ENCODE assay signal across 18 cellular contexts in the genomic region with DNA sequence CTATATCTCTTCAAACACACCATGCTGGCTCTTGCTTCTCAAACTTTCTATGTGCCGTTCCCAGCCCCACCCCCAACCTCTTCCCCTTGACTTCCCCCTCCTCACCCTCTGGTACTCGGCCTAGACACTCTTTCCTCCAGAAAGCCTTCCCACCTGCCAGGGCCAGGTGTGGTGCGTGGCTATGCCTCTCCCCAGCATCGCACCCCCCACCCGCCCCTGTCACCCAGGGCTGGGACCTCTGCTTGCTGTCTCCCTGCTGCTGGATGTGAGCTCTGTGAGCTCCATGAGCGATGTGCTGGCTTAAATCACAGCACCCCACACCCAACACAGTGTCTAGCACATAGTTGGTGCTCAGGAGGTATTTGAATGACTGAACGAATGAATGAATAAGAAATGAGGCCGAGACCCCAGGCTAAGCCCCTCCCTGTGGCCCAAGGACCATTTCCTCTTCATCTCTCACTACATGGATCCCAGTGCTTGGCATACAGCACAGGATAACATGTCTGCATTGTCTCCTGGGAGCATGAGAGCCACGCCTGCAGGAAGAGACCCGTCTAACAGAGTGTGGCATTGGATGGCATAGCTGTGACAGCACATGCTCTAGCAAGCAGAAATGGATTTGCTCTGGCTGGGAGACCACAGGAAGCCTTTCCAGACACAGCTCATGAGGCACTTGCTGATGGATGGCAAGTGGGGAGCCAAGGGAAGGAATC. TPM values are rescaled to one million over a fixed set of nuclear protein-coding genes. Genes with fewer than 3 reads are reported as not detected.
DNase-seq lines count a peak whose midpoint lies in the region; ATAC-seq and TF ChIP-seq lines count a peak whose summit lies in the region.
"Had no signal": no experiment of that assay in that cellular context is flagged by ENCODE, and none has a peak within 500 bp of the region (broad histone marks: within the 10 kb centered on the region; RNA-seq: fewer than 3 reads in every experiment).

No MANE protein-coding gene starts in this region.

- CTCF ChIA-PET in WTC11 (lab: Charles Lee), result interaction anchor here (1.0 to 7.5 kb wide), 5 partner anchors 11 to 103 kb away, joined by 3 to 175 read pairs (median 8); no protein-coding TSS in a partner anchor

- POLR2A ChIA-PET in WTC11 (lab: Charles Lee), result no interaction called here

- H3K27me3 ChIP-seq in left ventricle myocardium inferior (ENCODE audit: low read depth) (no peaks in the 10 kb centered on the region), hepatocyte (no peaks in the 10 kb centered on the region)
- H3K27me3 ChIP-seq: BLaER1, Peyer's patch had no signal

- H3K79me2 ChIP-seq in hepatocyte, result no peaks in the 10 kb centered on the region

- H3K27ac ChIP-seq in left ventricle myocardium inferior (replicated peaks) (peak overlapping the region; percentile 61), hepatocyte (no peak overlapping the region)
- H3K27ac ChIP-seq: 22Rv1, BLaER1, Peyer's patch had no signal

- no peak overlapping the region for H3K4me2 ChIP-seq in hepatocyte
- H3K4me2 ChIP-seq: BLaER1 had no signal

- TF ChIP-seq CTCF in WTC11 (IDR thresholded peaks at IDR 0.05) (no peak), left ventricle myocardium inferior (IDR thresholded peaks at IDR 0.05; ENCODE audit: borderline replicate concordance) (no peak), hepatocyte (IDR thresholded peaks at IDR 0.05; ENCODE audit: poor library complexity) (no peak), GM13976 (IDR thresholded peaks at IDR 0.05; ENCODE audit: borderline replicate concordance, control extremely low read depth, extremely low read depth, insufficient read depth, missing control alignments) (no peak)

- ATAC-seq in WTC11, result no peak

- H3K4me1 ChIP-seq in left ventricle myocardium inferior, result peaks cover 13% of the 10 kb centered on the region
- no peaks in the 10 kb centered on the region for H3K4me1 ChIP-seq in hepatocyte (ENCODE audit: insufficient read depth)
- H3K4me1 ChIP-seq: Peyer's patch had no signal

- no peaks in the 10 kb centered on the region for H3K36me3 Mint-ChIP-seq in WTC11
- H3K36me3 Mint-ChIP-seq: CD8-positive, alpha-beta memory T cell had no signal

- H3K9me3 Mint-ChIP-seq in WTC11, result no peaks in the 10 kb centered on the region
- H3K9me3 Mint-ChIP-seq: CD8-positive, alpha-beta memory T cell had no signal

- intact Hi-C loops in left ventricle myocardium inferior (cut with micrococcal nuclease) (no loop called here), posterior vena cava (cut with DNase I) (no loop called here)

- peaks cover 37% of the 10 kb centered on the region for H3K36me3 ChIP-seq in left ventricle myocardium inferior
- no peaks in the 10 kb centered on the region for H3K36me3 ChIP-seq in hepatocyte (replicated peaks; ENCODE audit: insufficient read depth, low read depth)
- H3K36me3 ChIP-seq: BLaER1, Peyer's patch had no signal

- peak; percentile 27 for DNase-seq in DMS153 (lab: John Stamatoyannopoulos, UW)
- no peak for DNase-seq in DMS153 treated with DMSO at 0.1 percent for 48 hours (lab: John Stamatoyannopoulos, UW; ENCODE audit: unreplicated experiment)
- DNase-seq in WTC11 (ENCODE audit: low spot score), result peak; percentile 4
- DNase-seq in left ventricle myocardium inferior, result peak; percentile 49
- DNase-seq in posterior vena cava (ENCODE audit: low spot score), result peak; percentile 51
- DNase-seq in hepatocyte (ENCODE audit: low spot score), result no peak
- DNase-seq in T-helper 1 cell, result no peak
- no peak for DNase-seq in GM13976 (ENCODE audit: low spot score)
- DNase-seq: CD8-positive, alpha-beta memory T cell; Kasumi-1; NCI-H1417; NCI-H2107; NCI-H446; NCI-H82; SIG-M5 had no signal

- WGBS in hepatocyte (ENCODE audit: low lambda C conversion rate, missing lambda C conversion rate), result 87% methylated on average over 10 of the region's 10 CpGs

- H3K27ac Mint-ChIP-seq in WTC11, result no peak overlapping the region
- H3K27ac Mint-ChIP-seq: CD8-positive, alpha-beta memory T cell had no signal

- H3K4me3 ChIP-seq in left ventricle myocardium inferior (no peak overlapping the region), hepatocyte (no peak overlapping the region)
- H3K4me3 ChIP-seq: BLaER1, Peyer's patch had no signal

- H3K9me3 ChIP-seq in left ventricle myocardium inferior (replicated peaks) (no peaks in the 10 kb centered on the region), hepatocyte (ENCODE audit: low read depth) (no peaks in the 10 kb centered on the region)
- H3K9me3 ChIP-seq: BLaER1, Peyer's patch had no signal

- H3K9me2 ChIP-seq in hepatocyte (replicated peaks; ENCODE audit: insufficient read depth), result no peaks in the 10 kb centered on the region

- in situ Hi-C loops in GM13976 (cut with MboI; ENCODE audit: low sequenced_read_pairs, unreplicated experiment), result no loop called here

- no peak overlapping the region for H2AFZ ChIP-seq in hepatocyte

- H4K20me1 ChIP-seq in hepatocyte (ENCODE audit: insufficient read depth, poor library complexity, severe bottlenecking), result no peaks in the 10 kb centered on the region
- H4K20me1 ChIP-seq: BLaER1 had no signal

- no peak overlapping the region for H3K4me3 Mint-ChIP-seq in WTC11
- H3K4me3 Mint-ChIP-seq: CD8-positive, alpha-beta memory T cell had no signal

- no peaks in the 10 kb centered on the region; the same call in 1 of the 2 replicates for H3K27me3 Mint-ChIP-seq in WTC11 (ENCODE audit: low read depth)

- peaks cover 26% of the 10 kb centered on the region for H3K4me1 Mint-ChIP-seq in WTC11
- H3K4me1 Mint-ChIP-seq: CD8-positive, alpha-beta memory T cell had no signal

TF ChIP-seq in WTC11, 78 proteins besides CTCF, POLR2A, EP300 and RAD21 (continues in another document):
- TF ChIP-seq NR1H2 (CRISPR knock-in tag; IDR thresholded peaks at IDR 0.05) (no peak), GRHL2 (CRISPR knock-in tag; IDR thresholded peaks at IDR 0.05; ENCODE audit: insufficient replicate concordance, severe bottlenecking) (no peak), E2F4 (CRISPR knock-in tag; IDR thresholded peaks at IDR 0.05; ENCODE audit: borderline replicate concordance, low read depth) (no peak)
- TF ChIP-seq, protein P1, sequence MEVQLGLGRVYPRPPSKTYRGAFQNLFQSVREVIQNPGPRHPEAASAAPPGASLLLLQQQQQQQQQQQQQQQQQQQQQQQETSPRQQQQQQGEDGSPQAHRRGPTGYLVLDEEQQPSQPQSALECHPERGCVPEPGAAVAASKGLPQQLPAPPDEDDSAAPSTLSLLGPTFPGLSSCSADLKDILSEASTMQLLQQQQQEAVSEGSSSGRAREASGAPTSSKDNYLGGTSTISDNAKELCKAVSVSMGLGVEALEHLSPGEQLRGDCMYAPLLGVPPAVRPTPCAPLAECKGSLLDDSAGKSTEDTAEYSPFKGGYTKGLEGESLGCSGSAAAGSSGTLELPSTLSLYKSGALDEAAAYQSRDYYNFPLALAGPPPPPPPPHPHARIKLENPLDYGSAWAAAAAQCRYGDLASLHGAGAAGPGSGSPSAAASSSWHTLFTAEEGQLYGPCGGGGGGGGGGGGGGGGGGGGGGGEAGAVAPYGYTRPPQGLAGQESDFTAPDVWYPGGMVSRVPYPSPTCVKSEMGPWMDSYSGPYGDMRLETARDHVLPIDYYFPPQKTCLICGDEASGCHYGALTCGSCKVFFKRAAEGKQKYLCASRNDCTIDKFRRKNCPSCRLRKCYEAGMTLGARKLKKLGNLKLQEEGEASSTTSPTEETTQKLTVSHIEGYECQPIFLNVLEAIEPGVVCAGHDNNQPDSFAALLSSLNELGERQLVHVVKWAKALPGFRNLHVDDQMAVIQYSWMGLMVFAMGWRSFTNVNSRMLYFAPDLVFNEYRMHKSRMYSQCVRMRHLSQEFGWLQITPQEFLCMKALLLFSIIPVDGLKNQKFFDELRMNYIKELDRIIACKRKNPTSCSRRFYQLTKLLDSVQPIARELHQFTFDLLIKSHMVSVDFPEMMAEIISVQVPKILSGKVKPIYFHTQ (CRISPR knock-in tag; IDR thresholded peaks at IDR 0.05), result no peak

RNA-seq across cellular contexts. Expression of gene TNNT2, which starts 19.7 kb away (rescaled TPM):
- total RNA-seq in WTC11 (2021) (6.1 to 10.1 TPM (median 7.9 TPM) in 3 replicates), left ventricle myocardium inferior (8,708 TPM), posterior vena cava (not detected), hepatocyte (22.3 and 25.9 TPM in 2 replicates)
- polyA plus RNA-seq in hepatocyte, result 33.5 and 55.1 TPM in 2 replicates
- total RNA-seq: CD8-positive, alpha-beta memory T cell had no signal
- polyA plus RNA-seq: CD8-positive, alpha-beta memory T cell had no signal

RNA-seq across cellular contexts. Expression of gene LAD1, which starts 41.3 kb away (rescaled TPM):
- 14.5 to 15.6 TPM (median 14.9 TPM) in 3 replicates for total RNA-seq in WTC11 (2021)
- total RNA-seq in left ventricle myocardium inferior, result 2.0 TPM
- under 1 TPM in 1 of 2 donors, not detected in 1; 0.29 TPM for total RNA-seq in posterior vena cava
- 64.2 and 66.9 TPM in 2 replicates for total RNA-seq in hepatocyte
- polyA plus RNA-seq in hepatocyte, result 63.5 and 68.6 TPM in 2 replicates
- total RNA-seq: CD8-positive, alpha-beta memory T cell had no signal
- polyA plus RNA-seq: CD8-positive, alpha-beta memory T cell had no signal

Comparison
In these comparisons a context has a peak if more than half of its experiments do, and no peak if none do; other contexts are left out.
1. DNase-seq: peak in DMS153 (single experiment), WTC11 (single experiment), left ventricle myocardium inferior (single experiment) and posterior vena cava (single experiment); none in DMS153 treated with DMSO at 0.1 percent for 48 hours (single experiment), hepatocyte (single experiment), T-helper 1 cell (0 of 5) and GM13976 (single experiment).
2. RNA of gene TNNT2, which starts 19.7 kb away (total RNA-seq): 8,708 TPM in left ventricle myocardium inferior (single experiment); 22.3 to 25.9 TPM in hepatocyte, 6.1 to 10.1 TPM in WTC11 and not detected in posterior vena cava; every median in the first group is over 100 times any median in the second.